In genomic region chr17:28092109-28092508, GRCh38 we compare ENCODE assay signal across 2 cellular contexts.
TF ChIP-seq lines count a peak whose summit lies in the region.

No MANE protein-coding gene starts in this region.

TF ChIP-seq in GM23338, 12 proteins besides CTCF, POLR2A, EP300 and RAD21:
- TF ChIP-seq ETS1 (IDR thresholded peaks at IDR 0.05) (no peak), ZNF331 (CRISPR knock-in tag; IDR thresholded peaks at IDR 0.05; ENCODE audit: low read depth) (no peak), POLR2AphosphoS5 (IDR thresholded peaks at IDR 0.05; ENCODE audit: low read depth) (no peak), ZNF462 (CRISPR knock-in tag; IDR thresholded peaks at IDR 0.05) (no peak), NANOG (IDR thresholded peaks at IDR 0.05; ENCODE audit: borderline replicate concordance) (no peak), REST (IDR thresholded peaks at IDR 0.05; ENCODE audit: unreplicated experiment) (no peak), STAT1 (IDR thresholded peaks at IDR 0.05; ENCODE audit: unreplicated experiment) (no peak), EZH2 (IDR thresholded peaks at IDR 0.05; ENCODE audit: low read depth, unreplicated experiment) (no peak), EZH2phosphoT487 (IDR thresholded peaks at IDR 0.05; ENCODE audit: unreplicated experiment) (no peak), ZNF114 (CRISPR knock-in tag; IDR thresholded peaks at IDR 0.05) (no peak), CREB1 (CRISPR knock-in tag; IDR thresholded peaks at IDR 0.05; ENCODE audit: low read depth) (no peak), JUNB (IDR thresholded peaks at IDR 0.05; ENCODE audit: unreplicated experiment) (no peak)
TF ChIP-seq in GM23338: peak in this region for 0.

TF ChIP-seq in H1, 55 proteins besides CTCF, POLR2A, EP300 and RAD21:
- TF ChIP-seq MAFK (IDR thresholded peaks at IDR 0.05; ENCODE audit: low read depth, low read length): peak; percentile 86
- TF ChIP-seq USF2 (IDR thresholded peaks at IDR 0.05; ENCODE audit: low read length): no peak
- no peak for TF ChIP-seq CBX8 (IDR thresholded peaks at IDR 0.05; ENCODE audit: borderline replicate concordance, low read depth, low read length)
